Comparison of ENCODE assay signal across 15 cellular contexts in the genomic region with DNA sequence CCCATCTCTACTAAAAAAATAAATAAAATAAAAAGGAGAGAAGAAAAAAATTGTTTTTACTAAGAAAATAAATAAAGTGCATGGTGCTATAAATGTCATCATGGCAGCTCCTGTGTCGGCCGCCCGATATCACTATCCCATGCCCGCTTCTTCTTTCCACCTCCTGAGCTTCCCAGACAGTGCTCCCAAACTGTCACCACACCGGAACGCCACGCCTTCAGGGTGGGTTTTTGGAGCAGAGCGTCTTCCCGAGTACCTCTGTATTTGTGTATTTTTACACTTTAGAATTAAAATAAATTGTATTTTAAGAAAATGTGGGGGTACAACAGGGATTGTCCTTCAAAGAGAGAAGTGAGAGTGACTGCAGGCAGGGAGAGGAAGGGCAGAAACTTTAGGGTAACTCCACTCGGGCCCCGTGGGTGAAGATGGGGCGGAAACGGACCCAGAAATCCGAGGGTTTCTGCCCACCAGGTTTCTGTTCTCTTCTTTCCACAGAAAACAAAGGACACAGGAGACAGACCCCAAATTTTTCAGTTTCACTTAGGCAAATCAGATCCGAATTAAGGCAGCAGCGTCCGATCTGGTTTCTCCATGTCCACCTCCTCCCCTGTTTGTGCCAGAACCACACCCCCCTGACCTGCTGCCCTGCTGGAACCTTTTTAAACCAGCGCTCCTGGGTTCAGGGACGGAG. TPM values are rescaled to one million over a fixed set of nuclear protein-coding genes. Genes with fewer than 3 reads are reported as not detected.
A peak's percentile ranks its signal among the peaks of the same experiment; 100 is the strongest.
DNase-seq lines count a peak whose midpoint lies in the region; ATAC-seq and TF ChIP-seq lines count a peak whose summit lies in the region.
"Had no signal": no experiment of that assay in that cellular context is flagged by ENCODE, and none has a peak within 500 bp of the region (broad histone marks: within the 10 kb centered on the region; RNA-seq: fewer than 3 reads in every experiment).

No MANE protein-coding gene starts in this region.

- H3K9ac ChIP-seq in MM.1S (ENCODE audit: low read length) = no peak overlapping the region

- TF ChIP-seq CTCF in MM.1S (IDR thresholded peaks at IDR 0.05; ENCODE audit: low read length) = no peak
- no peak for TF ChIP-seq CTCF in esophagus squamous epithelium (IDR thresholded peaks at IDR 0.05)

- H3K27me3 ChIP-seq in MM.1S (replicated peaks; ENCODE audit: insufficient read depth, low read length) (peaks cover 85% of the 10 kb centered on the region), esophagus squamous epithelium (peaks cover 0 to 29% (median 0%) of the 10 kb centered on the region in 4 donors)
- H3K27me3 ChIP-seq: vagina had no signal

- H3K27me3 Mint-ChIP-seq in T-helper 1 cell treated with Interleukin-12 subunit alpha and Interleukin-12 subunit beta and Interleukin-4 antibody, amounts not matched to agents 30 μg/mL and 1 μg/mL, for 36 hours (ENCODE audit: low read depth) = no peaks in the 10 kb centered on the region

- no peaks in the 10 kb centered on the region for H4K20me1 ChIP-seq in MM.1S (ENCODE audit: insufficient read depth, low read length)

- DNase-seq in T-helper 1 cell (no peak), MM.1S (no peak), esophagus squamous epithelium (lab: John Stamatoyannopoulos, UW) (no peak), NCI-H524 treated with DMSO at 0.1 percent for 48 hours (lab: John Stamatoyannopoulos, UW) (no peak)
- no peak for DNase-seq in NK-92 treated with Interleukin-12 subunit alpha and Interleukin-12 subunit beta, amount 100 ng/mL, for 24 hours (lab: John Stamatoyannopoulos, UW)
- DNase-seq: activated naive CD4-positive, alpha-beta T cell treated with anti-CD3 and anti-CD28 coated beads, Interleukin-2, amount 50 U/mL, for 16 hours; COR-L47; effector memory CD8-positive, alpha-beta T cell; NCI-H2081 treated with DMSO at 0.1 percent for 48 hours; T-helper 9 cell had no signal

- H3K4me3 Mint-ChIP-seq in T-helper 1 cell treated with Interleukin-12 subunit alpha and Interleukin-12 subunit beta and Interleukin-4 antibody, amounts not matched to agents 30 μg/mL and 1 μg/mL, for 36 hours = no peak overlapping the region
- H3K4me3 Mint-ChIP-seq: effector memory CD8-positive, alpha-beta T cell had no signal

- H3K4me3 ChIP-seq in MM.1S (ENCODE audit: low read length) (no peak overlapping the region), esophagus squamous epithelium (no peak overlapping the region), skin epidermis (no peak overlapping the region)
- H3K4me3 ChIP-seq: prostate gland, vagina had no signal

- H3K27ac ChIP-seq in MM.1S (ENCODE audit: low read length) = no peak overlapping the region
- H3K27ac ChIP-seq in esophagus squamous epithelium = peak overlapping the region in 3 of 4 donors; percentile 0 to 69 (median 54)
- H3K27ac ChIP-seq in skin epidermis = peak overlapping the region in 18 of 21 experiments; percentile 34 to 83 (median 70)
- H3K27ac ChIP-seq: prostate gland, vagina had no signal

- H3K4me2 ChIP-seq in MM.1S (ENCODE audit: low read depth, low read length) = peak overlapping the region; percentile 10; the same call in 1 of the 2 replicates

- no peaks in the 10 kb centered on the region for H3F3A ChIP-seq in MM.1S (ENCODE audit: insufficient read depth, low read length)

- no peaks in the 10 kb centered on the region for H3K36me3 ChIP-seq in MM.1S (replicated peaks; ENCODE audit: insufficient read depth, low read length)
- H3K36me3 ChIP-seq in esophagus squamous epithelium = no peaks in the 10 kb centered on the region
- H3K36me3 ChIP-seq: prostate gland, vagina had no signal

- peaks cover 72% of the 10 kb centered on the region for H3K4me1 Mint-ChIP-seq in T-helper 1 cell treated with Interleukin-12 subunit alpha and Interleukin-12 subunit beta and Interleukin-4 antibody, amounts not matched to agents 30 μg/mL and 1 μg/mL, for 36 hours (ENCODE audit: low read depth)

- no peak for ATAC-seq in GM21360 (IDR thresholded peaks at IDR 0.05; ENCODE audit: unreplicated experiment)

- H2AFZ ChIP-seq in MM.1S (ENCODE audit: low read length) = no peak overlapping the region

- H3K4me1 ChIP-seq in MM.1S (ENCODE audit: low read length) (no peaks in the 10 kb centered on the region; the same call in 1 of the 2 replicates), esophagus squamous epithelium (peaks cover 0 to 8% (median 0%) of the 10 kb centered on the region in 3 donors)
- H3K4me1 ChIP-seq: prostate gland, vagina had no signal

- H3K9me3 ChIP-seq in MM.1S (replicated peaks; ENCODE audit: insufficient read depth, low read length) (no peaks in the 10 kb centered on the region), esophagus squamous epithelium (no peaks in the 10 kb centered on the region)
- H3K9me3 ChIP-seq: prostate gland, vagina had no signal

- intact Hi-C loops in esophagus squamous epithelium (cut with DNase I) = no loop called here

- H3K36me3 Mint-ChIP-seq in T-helper 1 cell treated with Interleukin-12 subunit alpha and Interleukin-12 subunit beta and Interleukin-4 antibody, amounts not matched to agents 30 μg/mL and 1 μg/mL, for 36 hours (ENCODE audit: low read depth) = peaks cover 10% of the 10 kb centered on the region

- 61 to 76% methylated on average over 18 of the region's 19 CpGs for WGBS in esophagus squamous epithelium, 2 donors

- H3K27ac Mint-ChIP-seq in T-helper 1 cell treated with Interleukin-12 subunit alpha and Interleukin-12 subunit beta and Interleukin-4 antibody, amounts not matched to agents 30 μg/mL and 1 μg/mL, for 36 hours = peak overlapping the region; percentile 87

- no peaks in the 10 kb centered on the region for H3K9me3 Mint-ChIP-seq in T-helper 1 cell treated with Interleukin-12 subunit alpha and Interleukin-12 subunit beta and Interleukin-4 antibody, amounts not matched to agents 30 μg/mL and 1 μg/mL, for 36 hours
- H3K9me3 Mint-ChIP-seq: effector memory CD8-positive, alpha-beta T cell had no signal

- no peaks in the 10 kb centered on the region for H3K79me2 ChIP-seq in MM.1S (ENCODE audit: low read length)

- no peak for TF ChIP-seq POLR2A in esophagus squamous epithelium (IDR thresholded peaks at IDR 0.05)

- no peaks in the 10 kb centered on the region for H3K9me2 ChIP-seq in MM.1S (replicated peaks; ENCODE audit: insufficient read depth, low read length)

RNA-seq across cellular contexts. Expression of a gene that starts 3.6 kb away (rescaled TPM):
- 1 to 10 TPM in 2 of 4 donors, under 1 TPM in 2; 0.82 to 4.5 (median 1.8) TPM for total RNA-seq in esophagus squamous epithelium

RNA-seq across cellular contexts. Expression of a gene that starts 41.7 kb away (rescaled TPM):
- under 1 TPM in 1 of 4 donors, not detected in 3; 0.19 TPM for total RNA-seq in esophagus squamous epithelium
- total RNA-seq: prostate gland, vagina had no signal
